1 cellular context compared by ENCODE assay signal in the genomic region with DNA sequence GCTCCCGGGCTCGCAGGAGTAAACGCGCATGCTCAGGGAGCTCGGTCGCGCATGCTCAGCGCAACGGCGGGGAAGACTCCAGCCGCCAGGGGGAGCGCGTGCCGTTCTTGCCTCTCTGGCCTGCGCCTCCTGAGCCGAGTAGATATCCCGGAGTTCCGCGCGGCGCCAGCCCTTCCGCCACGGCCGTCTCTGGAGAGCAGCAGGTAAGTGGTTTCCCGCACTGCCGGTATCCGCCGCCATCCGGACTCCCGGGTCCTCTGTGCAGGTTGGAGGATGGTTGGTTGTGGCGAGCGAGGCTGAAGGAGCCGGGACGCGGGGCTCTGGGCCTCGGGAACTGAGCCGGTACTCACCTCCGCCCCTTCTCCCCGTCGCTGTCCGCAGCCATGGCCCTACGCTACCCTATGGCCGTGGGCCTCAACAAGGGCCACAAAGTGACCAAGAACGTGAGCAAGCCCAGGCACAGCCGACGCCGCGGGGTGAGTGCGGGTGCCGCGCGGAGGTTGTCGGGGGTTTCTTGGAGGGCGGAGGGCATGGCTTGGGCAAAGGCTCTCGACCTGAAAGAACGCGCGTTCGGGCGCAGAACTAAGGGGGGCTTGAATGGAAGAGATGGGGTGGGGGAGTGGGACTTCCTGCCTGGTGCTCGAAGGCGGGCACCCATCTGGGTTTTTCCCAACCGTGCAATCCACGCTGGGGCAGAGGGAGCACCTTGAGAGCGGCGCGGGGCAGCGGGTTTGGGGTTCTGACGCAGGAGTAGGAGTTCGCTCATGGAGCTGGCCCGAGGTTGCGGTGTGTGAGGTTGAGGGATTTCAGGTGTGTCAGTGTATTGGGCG.
TF ChIP-seq lines count a peak whose summit lies in the region.

A gene (plus strand): TSS at position 171 of the 830 bp plus-strand sequence. CDS start 213 bp downstream, at position 384.

TF ChIP-seq in HepG2, 621 proteins besides CTCF, POLR2A, EP300 and RAD21 (continued from another document and continues in another):
- TF ChIP-seq, protein P1, sequence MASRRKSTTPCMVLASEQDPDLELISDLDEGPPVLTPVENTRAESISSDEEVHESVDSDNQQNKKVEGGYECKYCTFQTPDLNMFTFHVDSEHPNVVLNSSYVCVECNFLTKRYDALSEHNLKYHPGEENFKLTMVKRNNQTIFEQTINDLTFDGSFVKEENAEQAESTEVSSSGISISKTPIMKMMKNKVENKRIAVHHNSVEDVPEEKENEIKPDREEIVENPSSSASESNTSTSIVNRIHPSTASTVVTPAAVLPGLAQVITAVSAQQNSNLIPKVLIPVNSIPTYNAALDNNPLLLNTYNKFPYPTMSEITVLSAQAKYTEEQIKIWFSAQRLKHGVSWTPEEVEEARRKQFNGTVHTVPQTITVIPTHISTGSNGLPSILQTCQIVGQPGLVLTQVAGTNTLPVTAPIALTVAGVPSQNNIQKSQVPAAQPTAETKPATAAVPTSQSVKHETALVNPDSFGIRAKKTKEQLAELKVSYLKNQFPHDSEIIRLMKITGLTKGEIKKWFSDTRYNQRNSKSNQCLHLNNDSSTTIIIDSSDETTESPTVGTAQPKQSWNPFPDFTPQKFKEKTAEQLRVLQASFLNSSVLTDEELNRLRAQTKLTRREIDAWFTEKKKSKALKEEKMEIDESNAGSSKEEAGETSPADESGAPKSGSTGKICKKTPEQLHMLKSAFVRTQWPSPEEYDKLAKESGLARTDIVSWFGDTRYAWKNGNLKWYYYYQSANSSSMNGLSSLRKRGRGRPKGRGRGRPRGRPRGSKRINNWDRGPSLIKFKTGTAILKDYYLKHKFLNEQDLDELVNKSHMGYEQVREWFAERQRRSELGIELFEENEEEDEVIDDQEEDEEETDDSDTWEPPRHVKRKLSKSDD (CRISPR knock-in tag; IDR thresholded peaks at IDR 0.05; ENCODE audit: low read depth): no peak
- TF ChIP-seq MXD4 (CRISPR knock-in tag; IDR thresholded peaks at IDR 0.05) (peak; percentile 75; the same call in 1 of the 2 replicates), ZNF468 (CRISPR knock-in tag; IDR thresholded peaks at IDR 0.05) (0 out of 2 replicates have a peak, but pooled peaks have one; percentile 52), BORCS8-MEF2B (CRISPR knock-in tag; IDR thresholded peaks at IDR 0.05) (peak; percentile 67), ZNF382 (CRISPR knock-in tag; IDR thresholded peaks at IDR 0.05; ENCODE audit: borderline replicate concordance) (no peak), ZNF83 (CRISPR knock-in tag; IDR thresholded peaks at IDR 0.05; ENCODE audit: borderline replicate concordance) (no peak; the same call in 1 of the 2 replicates), ZNF121 (CRISPR knock-in tag; IDR thresholded peaks at IDR 0.05) (0 out of 2 replicates have a peak, but pooled peaks have one; percentile 13), RAD51 (IDR thresholded peaks at IDR 0.05; ENCODE audit: borderline replicate concordance) (no peak), NFKBIZ (CRISPR knock-in tag; IDR thresholded peaks at IDR 0.05) (0 out of 2 replicates have a peak, but pooled peaks have one; percentile 44), NFIC (IDR thresholded peaks at IDR 0.05; ENCODE audit: low read length) (no peak), MTF2 (CRISPR knock-in tag; IDR thresholded peaks at IDR 0.05; ENCODE audit: borderline replicate concordance) (0 out of 2 replicates have a peak, but pooled peaks have one; percentile 24), CREB1 (IDR thresholded peaks at IDR 0.05) (no peak), CREB1 (CRISPR knock-in tag; IDR thresholded peaks at IDR 0.05) (no peak), FOXJ3 (CRISPR knock-in tag; IDR thresholded peaks at IDR 0.05; ENCODE audit: borderline replicate concordance) (peak; percentile 66; the same call in 1 of the 2 replicates), ZNF776 (CRISPR knock-in tag; IDR thresholded peaks at IDR 0.05) (peak; percentile 70; the same call in 1 of the 2 replicates), TSC22D2 (CRISPR knock-in tag; IDR thresholded peaks at IDR 0.05; ENCODE audit: borderline replicate concordance) (no peak), ZNF775 (CRISPR knock-in tag; IDR thresholded peaks at IDR 0.05; ENCODE audit: borderline replicate concordance) (peak; percentile 67), KAT2B (IDR thresholded peaks at IDR 0.05; ENCODE audit: borderline replicate concordance, low read depth, low read length) (no peak), SMARCC2 (IDR thresholded peaks at IDR 0.05) (no peak), CENPT (CRISPR knock-in tag; IDR thresholded peaks at IDR 0.05; ENCODE audit: low read depth) (peak; percentile 74; the same call in 1 of the 2 replicates), NR3C1 (CRISPR knock-in tag; IDR thresholded peaks at IDR 0.05) (no peak), SNAPC2 (CRISPR knock-in tag; IDR thresholded peaks at IDR 0.05) (no peak)
- TF ChIP-seq, protein P2, sequence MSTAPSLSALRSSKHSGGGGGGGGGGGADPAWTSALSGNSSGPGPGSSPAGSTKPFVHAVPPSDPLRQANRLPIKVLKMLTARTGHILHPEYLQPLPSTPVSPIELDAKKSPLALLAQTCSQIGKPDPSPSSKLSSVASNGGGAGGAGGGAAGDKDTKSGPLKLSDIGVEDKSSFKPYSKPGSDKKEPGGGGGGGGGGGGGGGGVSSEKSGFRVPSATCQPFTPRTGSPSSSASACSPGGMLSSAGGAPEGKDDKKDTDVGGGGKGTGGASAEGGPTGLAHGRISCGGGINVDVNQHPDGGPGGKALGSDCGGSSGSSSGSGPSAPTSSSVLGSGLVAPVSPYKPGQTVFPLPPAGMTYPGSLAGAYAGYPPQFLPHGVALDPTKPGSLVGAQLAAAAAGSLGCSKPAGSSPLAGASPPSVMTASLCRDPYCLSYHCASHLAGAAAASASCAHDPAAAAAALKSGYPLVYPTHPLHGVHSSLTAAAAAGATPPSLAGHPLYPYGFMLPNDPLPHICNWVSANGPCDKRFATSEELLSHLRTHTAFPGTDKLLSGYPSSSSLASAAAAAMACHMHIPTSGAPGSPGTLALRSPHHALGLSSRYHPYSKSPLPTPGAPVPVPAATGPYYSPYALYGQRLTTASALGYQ (CRISPR knock-in tag; IDR thresholded peaks at IDR 0.05): 0 out of 2 replicates have a peak, but pooled peaks have one; percentile 63
- TF ChIP-seq, protein P3, sequence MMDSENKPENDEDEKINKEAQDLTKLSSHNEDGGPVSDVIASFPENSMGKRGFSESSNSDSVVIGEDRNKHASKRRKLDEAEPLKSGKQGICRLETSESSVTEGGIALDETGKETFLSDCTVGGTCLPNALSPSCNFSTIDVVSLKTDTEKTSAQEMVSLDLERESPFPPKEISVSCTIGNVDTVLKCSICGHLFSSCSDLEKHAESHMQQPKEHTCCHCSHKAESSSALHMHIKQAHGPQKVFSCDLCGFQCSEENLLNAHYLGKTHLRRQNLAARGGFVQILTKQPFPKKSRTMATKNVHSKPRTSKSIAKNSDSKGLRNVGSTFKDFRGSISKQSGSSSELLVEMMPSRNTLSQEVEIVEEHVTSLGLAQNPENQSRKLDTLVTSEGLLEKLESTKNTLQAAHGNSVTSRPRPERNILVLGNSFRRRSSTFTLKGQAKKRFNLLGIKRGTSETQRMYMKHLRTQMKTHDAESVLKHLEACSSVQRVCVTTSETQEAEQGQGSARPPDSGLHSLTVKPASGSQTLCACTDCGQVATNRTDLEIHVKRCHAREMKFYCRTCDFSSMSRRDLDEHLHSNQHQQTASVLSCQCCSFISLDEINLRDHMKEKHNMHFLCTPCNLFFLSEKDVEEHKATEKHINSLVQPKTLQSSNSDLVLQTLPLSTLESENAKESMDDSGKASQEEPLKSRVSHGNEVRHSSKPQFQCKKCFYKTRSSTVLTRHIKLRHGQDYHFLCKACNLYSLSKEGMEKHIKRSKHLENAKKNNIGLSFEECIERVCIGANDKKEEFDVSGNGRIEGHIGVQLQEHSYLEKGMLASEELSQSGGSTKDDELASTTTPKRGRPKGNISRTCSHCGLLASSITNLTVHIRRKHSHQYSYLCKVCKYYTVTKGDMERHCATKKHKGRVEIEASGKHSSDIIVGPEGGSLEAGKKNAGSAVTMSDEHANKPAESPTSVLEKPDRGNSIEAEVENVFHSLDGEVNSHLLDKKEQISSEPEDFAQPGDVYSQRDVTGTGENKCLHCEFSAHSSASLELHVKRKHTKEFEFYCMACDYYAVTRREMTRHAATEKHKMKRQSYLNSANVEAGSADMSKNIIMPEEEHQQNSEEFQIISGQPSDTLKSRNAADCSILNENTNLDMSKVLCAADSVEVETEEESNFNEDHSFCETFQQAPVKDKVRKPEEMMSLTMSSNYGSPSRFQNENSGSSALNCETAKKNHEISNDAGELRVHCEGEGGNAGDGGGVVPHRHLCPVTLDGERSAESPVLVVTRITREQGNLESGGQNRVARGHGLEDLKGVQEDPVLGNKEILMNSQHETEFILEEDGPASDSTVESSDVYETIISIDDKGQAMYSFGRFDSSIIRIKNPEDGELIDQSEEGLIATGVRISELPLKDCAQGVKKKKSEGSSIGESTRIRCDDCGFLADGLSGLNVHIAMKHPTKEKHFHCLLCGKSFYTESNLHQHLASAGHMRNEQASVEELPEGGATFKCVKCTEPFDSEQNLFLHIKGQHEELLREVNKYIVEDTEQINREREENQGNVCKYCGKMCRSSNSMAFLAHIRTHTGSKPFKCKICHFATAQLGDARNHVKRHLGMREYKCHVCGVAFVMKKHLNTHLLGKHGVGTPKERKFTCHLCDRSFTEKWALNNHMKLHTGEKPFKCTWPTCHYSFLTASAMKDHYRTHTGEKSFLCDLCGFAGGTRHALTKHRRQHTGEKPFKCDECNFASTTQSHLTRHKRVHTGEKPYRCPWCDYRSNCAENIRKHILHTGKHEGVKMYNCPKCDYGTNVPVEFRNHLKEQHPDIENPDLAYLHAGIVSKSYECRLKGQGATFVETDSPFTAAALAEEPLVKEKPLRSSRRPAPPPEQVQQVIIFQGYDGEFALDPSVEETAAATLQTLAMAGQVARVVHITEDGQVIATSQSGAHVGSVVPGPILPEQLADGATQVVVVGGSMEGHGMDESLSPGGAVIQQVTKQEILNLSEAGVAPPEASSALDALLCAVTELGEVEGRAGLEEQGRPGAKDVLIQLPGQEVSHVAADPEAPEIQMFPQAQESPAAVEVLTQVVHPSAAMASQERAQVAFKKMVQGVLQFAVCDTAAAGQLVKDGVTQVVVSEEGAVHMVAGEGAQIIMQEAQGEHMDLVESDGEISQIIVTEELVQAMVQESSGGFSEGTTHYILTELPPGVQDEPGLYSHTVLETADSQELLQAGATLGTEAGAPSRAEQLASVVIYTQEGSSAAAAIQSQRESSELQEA (CRISPR knock-in tag; IDR thresholded peaks at IDR 0.05; ENCODE audit: not compliant biosample characterization): no peak
- TF ChIP-seq, protein P4, sequence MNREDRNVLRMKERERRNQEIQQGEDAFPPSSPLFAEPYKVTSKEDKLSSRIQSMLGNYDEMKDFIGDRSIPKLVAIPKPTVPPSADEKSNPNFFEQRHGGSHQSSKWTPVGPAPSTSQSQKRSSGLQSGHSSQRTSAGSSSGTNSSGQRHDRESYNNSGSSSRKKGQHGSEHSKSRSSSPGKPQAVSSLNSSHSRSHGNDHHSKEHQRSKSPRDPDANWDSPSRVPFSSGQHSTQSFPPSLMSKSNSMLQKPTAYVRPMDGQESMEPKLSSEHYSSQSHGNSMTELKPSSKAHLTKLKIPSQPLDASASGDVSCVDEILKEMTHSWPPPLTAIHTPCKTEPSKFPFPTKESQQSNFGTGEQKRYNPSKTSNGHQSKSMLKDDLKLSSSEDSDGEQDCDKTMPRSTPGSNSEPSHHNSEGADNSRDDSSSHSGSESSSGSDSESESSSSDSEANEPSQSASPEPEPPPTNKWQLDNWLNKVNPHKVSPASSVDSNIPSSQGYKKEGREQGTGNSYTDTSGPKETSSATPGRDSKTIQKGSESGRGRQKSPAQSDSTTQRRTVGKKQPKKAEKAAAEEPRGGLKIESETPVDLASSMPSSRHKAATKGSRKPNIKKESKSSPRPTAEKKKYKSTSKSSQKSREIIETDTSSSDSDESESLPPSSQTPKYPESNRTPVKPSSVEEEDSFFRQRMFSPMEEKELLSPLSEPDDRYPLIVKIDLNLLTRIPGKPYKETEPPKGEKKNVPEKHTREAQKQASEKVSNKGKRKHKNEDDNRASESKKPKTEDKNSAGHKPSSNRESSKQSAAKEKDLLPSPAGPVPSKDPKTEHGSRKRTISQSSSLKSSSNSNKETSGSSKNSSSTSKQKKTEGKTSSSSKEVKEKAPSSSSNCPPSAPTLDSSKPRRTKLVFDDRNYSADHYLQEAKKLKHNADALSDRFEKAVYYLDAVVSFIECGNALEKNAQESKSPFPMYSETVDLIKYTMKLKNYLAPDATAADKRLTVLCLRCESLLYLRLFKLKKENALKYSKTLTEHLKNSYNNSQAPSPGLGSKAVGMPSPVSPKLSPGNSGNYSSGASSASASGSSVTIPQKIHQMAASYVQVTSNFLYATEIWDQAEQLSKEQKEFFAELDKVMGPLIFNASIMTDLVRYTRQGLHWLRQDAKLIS (CRISPR knock-in tag; IDR thresholded peaks at IDR 0.05): no peak; the same call in 1 of the 2 replicates
- TF ChIP-seq, protein P5, sequence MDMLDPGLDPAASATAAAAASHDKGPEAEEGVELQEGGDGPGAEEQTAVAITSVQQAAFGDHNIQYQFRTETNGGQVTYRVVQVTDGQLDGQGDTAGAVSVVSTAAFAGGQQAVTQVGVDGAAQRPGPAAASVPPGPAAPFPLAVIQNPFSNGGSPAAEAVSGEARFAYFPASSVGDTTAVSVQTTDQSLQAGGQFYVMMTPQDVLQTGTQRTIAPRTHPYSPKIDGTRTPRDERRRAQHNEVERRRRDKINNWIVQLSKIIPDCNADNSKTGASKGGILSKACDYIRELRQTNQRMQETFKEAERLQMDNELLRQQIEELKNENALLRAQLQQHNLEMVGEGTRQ (IDR thresholded peaks at IDR 0.05; ENCODE audit: low read depth, low read length): no peak
- TF ChIP-seq, protein P5 (CRISPR knock-in tag; IDR thresholded peaks at IDR 0.05; ENCODE audit: borderline replicate concordance): no peak
- TF ChIP-seq, protein P6, sequence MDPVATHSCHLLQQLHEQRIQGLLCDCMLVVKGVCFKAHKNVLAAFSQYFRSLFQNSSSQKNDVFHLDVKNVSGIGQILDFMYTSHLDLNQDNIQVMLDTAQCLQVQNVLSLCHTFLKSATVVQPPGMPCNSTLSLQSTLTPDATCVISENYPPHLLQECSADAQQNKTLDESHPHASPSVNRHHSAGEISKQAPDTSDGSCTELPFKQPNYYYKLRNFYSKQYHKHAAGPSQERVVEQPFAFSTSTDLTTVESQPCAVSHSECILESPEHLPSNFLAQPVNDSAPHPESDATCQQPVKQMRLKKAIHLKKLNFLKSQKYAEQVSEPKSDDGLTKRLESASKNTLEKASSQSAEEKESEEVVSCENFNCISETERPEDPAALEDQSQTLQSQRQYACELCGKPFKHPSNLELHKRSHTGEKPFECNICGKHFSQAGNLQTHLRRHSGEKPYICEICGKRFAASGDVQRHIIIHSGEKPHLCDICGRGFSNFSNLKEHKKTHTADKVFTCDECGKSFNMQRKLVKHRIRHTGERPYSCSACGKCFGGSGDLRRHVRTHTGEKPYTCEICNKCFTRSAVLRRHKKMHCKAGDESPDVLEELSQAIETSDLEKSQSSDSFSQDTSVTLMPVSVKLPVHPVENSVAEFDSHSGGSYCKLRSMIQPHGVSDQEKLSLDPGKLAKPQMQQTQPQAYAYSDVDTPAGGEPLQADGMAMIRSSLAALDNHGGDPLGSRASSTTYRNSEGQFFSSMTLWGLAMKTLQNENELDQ (CRISPR knock-in tag; IDR thresholded peaks at IDR 0.05; ENCODE audit: borderline replicate concordance): no peak
